24 cellular contexts compared by ENCODE assay signal in genomic region chr15:33448151-33448550, GRCh38.
"Had no signal": no experiment of that assay in that cellular context is flagged by ENCODE, and none has a peak within 500 bp of the region (broad histone marks: within the 10 kb centered on the region; RNA-seq: fewer than 3 reads in every experiment).

No MANE protein-coding gene starts in this region.

- H3K4me3 Mint-ChIP-seq: activated CD8-positive, alpha-beta memory T cell treated with anti-CD3 and anti-CD28 coated beads, Interleukin-2, amount 10 ng/mL, durations not matched to agents 7 days and 5 days; activated naive CD8-positive, alpha-beta T cell treated with anti-CD3 and anti-CD28 coated beads, Interleukin-2, amount 50 U/mL, for 24 hours; activated T-cell treated with anti-CD3 and anti-CD28 coated beads, Interleukin-2, amount 50 U/mL, for 4 hours; T-helper 17 cell; WTC11 had no signal

- DNase-seq: activated CD4-positive, alpha-beta T cell treated with anti-CD3 and anti-CD28 coated beads for 48 hours; activated CD4-positive, alpha-beta T cell treated with anti-CD3 and anti-CD28 coated beads, Interleukin-2, amount 50 U/mL, for 4 hours; activated CD4-positive, CD25-positive, alpha-beta regulatory T cell treated with anti-CD3 and anti-CD28 coated beads, Interleukin-2, amount 50 U/mL, for 72 hours; activated CD8-positive, alpha-beta memory T cell treated with anti-CD3 and anti-CD28 coated beads, Interleukin-2, amount 10 ng/mL, durations not matched to agents 7 days and 5 days; activated effector memory CD4-positive, alpha-beta T cell treated with anti-CD3 and anti-CD28 coated beads, Interleukin-2, amount 50 U/mL, for 16 hours; activated naive CD4-positive, alpha-beta T cell treated with Interleukin-2 at 50 U/mL for 16 hours; activated naive CD8-positive, alpha-beta T cell treated with anti-CD3 and anti-CD28 coated beads, Interleukin-2, amount 50 U/mL, for 24 hours; activated T-cell treated with anti-CD3 and anti-CD28 coated beads, Interleukin-2, amount 50 U/mL, for 4 hours; amniotic stem cell; body of pancreas; MG63; MV-4-11; NCI-H1092 treated with DMSO at 0.1 percent for 48 hours; NCI-H1417 treated with DMSO at 0.1 percent for 48 hours; NCI-H1694; NCI-H2171; NCI-H2227 treated with DMSO at 0.1 percent for 48 hours; NCI-H446 treated with DMSO at 0.1 percent for 48 hours; NCI-H524 treated with DMSO at 0.1 percent for 48 hours; SHP77; T-helper 17 cell; T-helper 9 cell had no signal

- H3K4me1 Mint-ChIP-seq: activated CD8-positive, alpha-beta memory T cell treated with anti-CD3 and anti-CD28 coated beads, Interleukin-2, amount 10 ng/mL, durations not matched to agents 7 days and 5 days; activated naive CD8-positive, alpha-beta T cell treated with anti-CD3 and anti-CD28 coated beads, Interleukin-2, amount 50 U/mL, for 24 hours had no signal

- ATAC-seq: activated CD8-positive, alpha-beta memory T cell treated with anti-CD3 and anti-CD28 coated beads, Interleukin-2, amount 10 ng/mL, durations not matched to agents 7 days and 5 days; activated naive CD4-positive, alpha-beta T cell treated with anti-CD3 and anti-CD28 coated beads, Interleukin-2, amount 50 U/mL, for 72 hours; activated naive CD8-positive, alpha-beta T cell treated with anti-CD3 and anti-CD28 coated beads, Interleukin-2, amount 50 U/mL, for 24 hours; activated T-cell treated with anti-CD3 and anti-CD28 coated beads, Interleukin-2, amount 50 U/mL, for 4 hours; T-helper 17 cell; WTC11 had no signal

- H3K27ac Mint-ChIP-seq: activated CD8-positive, alpha-beta memory T cell treated with anti-CD3 and anti-CD28 coated beads, Interleukin-2, amount 10 ng/mL, durations not matched to agents 7 days and 5 days; activated naive CD4-positive, alpha-beta T cell treated with anti-CD3 and anti-CD28 coated beads, Interleukin-2, amount 50 U/mL, for 72 hours; activated naive CD8-positive, alpha-beta T cell treated with anti-CD3 and anti-CD28 coated beads, Interleukin-2, amount 50 U/mL, for 24 hours; T-helper 17 cell; WTC11 had no signal

- H3K9me3 Mint-ChIP-seq: activated naive CD4-positive, alpha-beta T cell treated with anti-CD3 and anti-CD28 coated beads, Interleukin-2, amount 50 U/mL, for 72 hours; activated naive CD8-positive, alpha-beta T cell treated with anti-CD3 and anti-CD28 coated beads, Interleukin-2, amount 50 U/mL, for 24 hours; activated T-cell treated with anti-CD3 and anti-CD28 coated beads, Interleukin-2, amount 50 U/mL, for 4 hours; WTC11 had no signal

- H3K36me3 Mint-ChIP-seq: activated CD8-positive, alpha-beta memory T cell treated with anti-CD3 and anti-CD28 coated beads, Interleukin-2, amount 10 ng/mL, durations not matched to agents 7 days and 5 days; activated naive CD4-positive, alpha-beta T cell treated with anti-CD3 and anti-CD28 coated beads, Interleukin-2, amount 50 U/mL, for 72 hours; WTC11 had no signal
